In the genomic region with DNA sequence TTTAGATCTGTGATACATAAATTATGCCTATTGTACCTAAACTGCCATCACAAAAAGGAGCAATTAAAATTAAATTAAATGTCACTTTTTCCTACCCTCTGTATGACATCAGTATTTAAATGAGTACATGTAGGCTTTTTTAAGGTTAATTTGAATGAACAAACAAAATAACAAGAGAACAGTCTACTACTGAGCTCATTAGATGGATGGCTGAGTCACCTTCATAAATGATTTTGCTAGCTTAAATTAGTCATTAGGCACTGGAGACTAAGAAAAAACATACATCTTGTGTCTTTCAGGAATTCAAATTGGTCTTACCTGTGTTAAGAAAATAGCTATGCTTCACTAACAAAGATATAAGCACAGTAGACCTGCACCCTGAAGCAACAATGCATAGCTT, we compare ENCODE assay signal across 27 cellular contexts.
"Had no signal": no experiment of that assay in that cellular context is flagged by ENCODE, and none has a peak within 500 bp of the region (broad histone marks: within the 10 kb centered on the region; RNA-seq: fewer than 3 reads in every experiment).

No MANE protein-coding gene starts in this region.

- H3K4me3 ChIP-seq: adrenal gland, SK-N-MC had no signal

- H3K4me3 Mint-ChIP-seq: activated naive CD8-positive, alpha-beta T cell treated with anti-CD3 and anti-CD28 coated beads, Interleukin-2, amount 10 ng/mL, durations not matched to agents 7 days and 5 days had no signal

- H3K36me3 Mint-ChIP-seq: activated naive CD8-positive, alpha-beta T cell treated with anti-CD3 and anti-CD28 coated beads, Interleukin-2, amount 10 ng/mL, durations not matched to agents 7 days and 5 days had no signal

- H3K9me3 ChIP-seq: adrenal gland had no signal

- H3K4me2 ChIP-seq: KMS-11 had no signal

- H3K36me3 ChIP-seq: adrenal gland had no signal

- H3K27me3 ChIP-seq: adrenal gland had no signal

- H3K4me1 Mint-ChIP-seq: activated naive CD8-positive, alpha-beta T cell treated with anti-CD3 and anti-CD28 coated beads, Interleukin-2, amount 10 ng/mL, durations not matched to agents 7 days and 5 days had no signal

- DNase-seq: activated CD4-positive, alpha-beta T cell treated with anti-CD3 and anti-CD28 coated beads for 48 hours; activated CD4-positive, alpha-beta T cell treated with anti-CD3 and anti-CD28 coated beads, Interleukin-2, amount 50 U/mL, for 48 hours; activated CD8-positive, alpha-beta memory T cell treated with anti-CD3 and anti-CD28 coated beads for 24 hours; activated naive CD4-positive, alpha-beta T cell treated with anti-CD3 and anti-CD28 coated beads, Interleukin-2, amount 50 U/mL, for 16 hours; activated naive CD8-positive, alpha-beta T cell treated with anti-CD3 and anti-CD28 coated beads, Interleukin-2, amount 10 ng/mL, durations not matched to agents 7 days and 5 days; activated T-cell treated with anti-CD3 and anti-CD28 coated beads for 4 hours; activated T-cell treated with anti-CD3 and anti-CD28 coated beads, Interleukin-2, amount 50 U/mL, for 48 hours; adrenal gland; anterior cingulate cortex; caudate nucleus; NCI-H1092; NCI-H1417; NCI-H1930; NCI-H2171; NCI-H2227 treated with DMSO at 0.1 percent for 48 hours; NCI-H446 treated with DMSO at 0.1 percent for 48 hours; NCI-H524 treated with DMSO at 0.1 percent for 48 hours; NK-92 treated with Interleukin-12 subunit alpha and Interleukin-12 subunit beta, amount 100 ng/mL, for 24 hours; OCI-M1; RPMI8226; T-helper 1 cell had no signal

- H3K27ac ChIP-seq: adrenal gland, KMS-11, SK-N-MC, VCaP had no signal

- H3K4me1 ChIP-seq: adrenal gland had no signal

- H3K9me3 Mint-ChIP-seq: activated naive CD8-positive, alpha-beta T cell treated with anti-CD3 and anti-CD28 coated beads, Interleukin-2, amount 10 ng/mL, durations not matched to agents 7 days and 5 days; activated T-helper 2 cell treated with anti-CD3 and anti-CD28 coated beads, Interferon-gamma antibody, Interleukin-2, Interleukin-4, amounts not matched to agents 10 μg/mL and 5 μg/mL and 100 μg/mL, durations not matched to agents 14 hours and 24 hours and 36 hours had no signal

- ATAC-seq: Panc1, Right ventricle myocardium inferior had no signal

- H3K27ac Mint-ChIP-seq: activated naive CD8-positive, alpha-beta T cell treated with anti-CD3 and anti-CD28 coated beads, Interleukin-2, amount 10 ng/mL, durations not matched to agents 7 days and 5 days; activated T-helper 2 cell treated with anti-CD3 and anti-CD28 coated beads, Interferon-gamma antibody, Interleukin-2, Interleukin-4, amounts not matched to agents 10 μg/mL and 5 μg/mL and 100 μg/mL, durations not matched to agents 14 hours and 24 hours and 36 hours had no signal
